In genomic region chr2:25877431-25878360, GRCh38 we compare ENCODE assay signal across 8 cellular contexts. TPM values are rescaled to one million over a fixed set of nuclear protein-coding genes. Genes with fewer than 3 reads are reported as not detected.
DNase-seq lines count a peak whose midpoint lies in the region; ATAC-seq, FAIRE-seq and TF ChIP-seq lines count a peak whose summit lies in the region.

No MANE protein-coding gene starts in this region.

- peak overlapping the region; percentile 97 to 100 (median 99) for H3K4me3 ChIP-seq in HepG2 (replicated peaks in 1 of 3; ENCODE audit: insufficient read depth in 1 of 3, low read depth in 2 of 3, low read length in 3 of 3)

- H3K4me1 Mint-ChIP-seq in activated CD4-positive, alpha-beta T cell treated with anti-CD3 and anti-CD28 coated beads, Interleukin-2, amount 10 ng/mL, durations not matched to agents 7 days and 5 days = peaks cover 39% of the 10 kb centered on the region

- no peak for TF ChIP-seq CTCF in HepG2 (CRISPR knock-in tag; IDR thresholded peaks at IDR 0.05)

- no peak for TF ChIP-seq RAD21 in HepG2 (CRISPR knock-in tag; IDR thresholded peaks at IDR 0.05)

- peak; percentile 66 for ATAC-seq in GM18870 (IDR thresholded peaks at IDR 0.05; ENCODE audit: unreplicated experiment)
- peak; percentile 60 for ATAC-seq in HG03175 (IDR thresholded peaks at IDR 0.05; ENCODE audit: unreplicated experiment)
- ATAC-seq in HepG2 = peak; percentile 64

- H3K9ac ChIP-seq in HepG2 (ENCODE audit: insufficient read depth, low read depth, low read length) = peak overlapping the region; percentile 96

- TF ChIP-seq EP300 in HepG2 (IDR thresholded peaks at IDR 0.05; ENCODE audit: low read depth in 2 of 2, low read length in 2 of 2) = 0 out of 4 replicates have a peak, but pooled peaks of 1 of the 2 experiments have one; percentile 13
- TF ChIP-seq EP300 in HepG2 (CRISPR knock-in tag; IDR thresholded peaks at IDR 0.05; ENCODE audit: borderline replicate concordance) = no peak; the same call in 1 of the 2 replicates

- no peaks in the 10 kb centered on the region; a peak in 1 of 5 replicates for H3K27me3 ChIP-seq in HepG2 (ENCODE audit: control insufficient read depth in 1 of 2, insufficient read depth in 2 of 2, low read length in 2 of 2)

- peak overlapping the region; percentile 97 for H3K4me3 Mint-ChIP-seq in activated CD4-positive, alpha-beta T cell treated with anti-CD3 and anti-CD28 coated beads, Interleukin-2, amount 10 ng/mL, durations not matched to agents 7 days and 5 days

- H3K36me3 Mint-ChIP-seq in activated CD4-positive, alpha-beta T cell treated with anti-CD3 and anti-CD28 coated beads, Interleukin-2, amount 10 ng/mL, durations not matched to agents 7 days and 5 days (ENCODE audit: low read depth) = peaks cover 18% of the 10 kb centered on the region

- H4K20me1 ChIP-seq in HepG2 (ENCODE audit: insufficient read depth, low read length) = peaks cover 18% of the 10 kb centered on the region

- CTCF ChIA-PET in activated CD4-positive, alpha-beta T cell treated with anti-CD3 and anti-CD28 coated beads, Interleukin-2, amount 10 ng/mL, durations not matched to agents 7 days and 5 days (lab: Charles Lee) = interaction anchor here (0.6 to 1.2 kb wide), 6 partner anchors 10 to 893 kb away, joined by 3 to 6 read pairs (median 3); partner anchors contain the start of gene HADHA
- CTCF ChIA-PET in HepG2 (lab: Yijun Ruan, JAX; ENCODE audit: low intra/inter-chr PET ratio, low total read pairs) = no interaction called here

- H3K27me3 Mint-ChIP-seq in activated CD4-positive, alpha-beta T cell treated with anti-CD3 and anti-CD28 coated beads, Interleukin-2, amount 10 ng/mL, durations not matched to agents 7 days and 5 days = no peaks in the 10 kb centered on the region

- H3K4me2 ChIP-seq in HepG2 (ENCODE audit: low read depth, low read length) = peak overlapping the region; percentile 94

- H3K79me2 ChIP-seq in HepG2 (ENCODE audit: insufficient read depth, low read length) = peaks cover 54% of the 10 kb centered on the region

- H3K4me1 ChIP-seq in HepG2 (ENCODE audit: insufficient read depth, low read length) = peaks cover 64% of the 10 kb centered on the region

- peak in 1 of 2 experiments; percentile 80; a peak in 2 of 4 replicates for TF ChIP-seq POLR2A in HepG2 (IDR thresholded peaks at IDR 0.05; ENCODE audit: insufficient read depth in 1 of 2, low read depth in 2 of 2, low read length in 2 of 2)

- peak overlapping the region; percentile 95 for H3K27ac Mint-ChIP-seq in activated CD4-positive, alpha-beta T cell treated with anti-CD3 and anti-CD28 coated beads, Interleukin-2, amount 10 ng/mL, durations not matched to agents 7 days and 5 days

- no peaks in the 10 kb centered on the region for H3K9me3 ChIP-seq in HepG2 (ENCODE audit: low read length)

- peak overlapping the region; percentile 88 for H3K27ac ChIP-seq in HepG2 (ENCODE audit: extremely low read length, insufficient read depth, low read length)

- POLR2A ChIA-PET in activated CD4-positive, alpha-beta T cell treated with anti-CD3 and anti-CD28 coated beads, Interleukin-2, amount 10 ng/mL, durations not matched to agents 7 days and 5 days (lab: Charles Lee) = no interaction called here
- POLR2A ChIA-PET in HepG2 (lab: Yijun Ruan, JAX) = interaction anchor here (0.7 to 2.9 kb wide), 27 partner anchors 8 to 471 kb away, joined by 3 to 45 read pairs (median 5); partner anchors contain the start of genes HADHA, HADHB, RAB10 and SELENOI

- no peaks in the 10 kb centered on the region for H3K9me3 Mint-ChIP-seq in activated CD4-positive, alpha-beta T cell treated with anti-CD3 and anti-CD28 coated beads, Interleukin-2, amount 10 ng/mL, durations not matched to agents 7 days and 5 days

- BruUV-seq in HepG2 (replicated peaks; lab: Mats Ljungman, UMichigan) = TSS peak; percentile 66

- under 1% methylated on average over 51 of the region's 64 CpGs for WGBS in HepG2 (ENCODE audit: low lambda C conversion rate)

- H3K36me3 ChIP-seq in HepG2 (replicated peaks in 1 of 2; ENCODE audit: control insufficient read depth in 1 of 2, insufficient read depth in 2 of 2, low read length in 2 of 2) = peaks cover 6 to 13% of the 10 kb centered on the region in 2 experiments; a peak in 3 of 5 replicates

- DNase-seq in ACHN (peak; percentile 74), NCI-H446 treated with DMSO at 0.1 percent for 48 hours (lab: John Stamatoyannopoulos, UW) (peak; percentile 34), dedifferentiated amniotic fluid mesenchymal stem cell (ENCODE audit: extremely low spot score) (peak; percentile 34), HepG2 (ENCODE audit: low spot score) (peak; percentile 76)
- DNase-seq in activated CD4-positive, alpha-beta T cell treated with anti-CD3 and anti-CD28 coated beads, Interleukin-2, amount 10 ng/mL, durations not matched to agents 7 days and 5 days = peak; percentile 70
- peak; percentile 60 for DNase-seq in stimulated activated CD4-positive, alpha-beta T cell treated with anti-CD3 and anti-CD28 coated beads, Interleukin-4, amount 100 ng/mL, for 24 hours

- in situ Hi-C loops in ACHN (cut with HindIII; ENCODE audit: low pct_ligation_motif_present, low pct_unique_long_range_greater_than_20kb, low sequenced_read_pairs) = no loop called here
- in situ Hi-C loops in HepG2 (cut with HindIII; ENCODE audit: extremely low pct_ligation_motif_present, low pct_unique_long_range_greater_than_20kb) = no loop called here

- FAIRE-seq in HepG2 (lab: Jason Lieb, UNC) = peak; percentile 12

- H2AFZ ChIP-seq in HepG2 (ENCODE audit: low read length) = no peak overlapping the region

- intact Hi-C loops in HepG2 (cut with micrococcal nuclease; ENCODE audit: unreplicated experiment) = no loop called here

TF ChIP-seq in HepG2, 621 proteins besides CTCF, POLR2A, EP300 and RAD21 (continues in another document):
- peak; percentile 28; the same call in 1 of the 2 replicates for TF ChIP-seq DRAP1 (CRISPR knock-in tag; IDR thresholded peaks at IDR 0.05)
- TF ChIP-seq ZNF629 (CRISPR knock-in tag; conservative IDR thresholded peaks at IDR 0.05) = no peak
- no peak for TF ChIP-seq SMARCE1 (IDR thresholded peaks at IDR 0.05; ENCODE audit: borderline replicate concordance)
- no peak for TF ChIP-seq NFE2L1 (CRISPR knock-in tag; IDR thresholded peaks at IDR 0.05; ENCODE audit: borderline replicate concordance)
- TF ChIP-seq PRMT3 (CRISPR knock-in tag; IDR thresholded peaks at IDR 0.05; ENCODE audit: borderline replicate concordance, low read depth) = no peak
- TF ChIP-seq ZBTB38 (CRISPR knock-in tag; IDR thresholded peaks at IDR 0.05) = no peak
- TF ChIP-seq KDM5A (IDR thresholded peaks at IDR 0.05; ENCODE audit: borderline replicate concordance, low read length) = peak; percentile 83
- no peak for TF ChIP-seq KLF12 (CRISPR knock-in tag; IDR thresholded peaks at IDR 0.05; ENCODE audit: borderline replicate concordance)
- no peak for TF ChIP-seq TBX2 (CRISPR knock-in tag; IDR thresholded peaks at IDR 0.05; ENCODE audit: borderline replicate concordance)
- TF ChIP-seq TEAD2 (CRISPR knock-in tag; IDR thresholded peaks at IDR 0.05) = no peak
- no peak for TF ChIP-seq ZNF367 (CRISPR knock-in tag; IDR thresholded peaks at IDR 0.05; ENCODE audit: borderline replicate concordance)
- TF ChIP-seq ARHGAP35 (CRISPR knock-in tag; IDR thresholded peaks at IDR 0.05; ENCODE audit: borderline replicate concordance) = no peak
- TF ChIP-seq FOXO1 (CRISPR knock-in tag; IDR thresholded peaks at IDR 0.05) = peak; percentile 43
- no peak for TF ChIP-seq MAFK (conservative IDR thresholded peaks at IDR 0.05 in 1 of 2, IDR thresholded peaks at IDR 0.05 in 1 of 2; ENCODE audit: low read length in 2 of 2)
- TF ChIP-seq MBD4 (IDR thresholded peaks at IDR 0.05; ENCODE audit: borderline replicate concordance, low read length) = no peak

RNA-seq across cellular contexts. Expression of gene ASXL2, which starts 0.6 kb away (rescaled TPM):
- 10 to 100 TPM; 39.3 to 44.4 TPM for total RNA-seq in activated CD4-positive, alpha-beta T cell treated with anti-CD3 and anti-CD28 coated beads, Interleukin-2, amount 10 ng/mL, durations not matched to agents 7 days and 5 days
- total RNA-seq in HepG2 (2016; rRNA removed; fragmentation: Illumina TruSeq; extraction: Trizol) = 12.1 and 20.6 TPM in 2 replicates
- total RNA-seq in HepG2 (2016; cell fraction: cytosol; rRNA removed; fragmentation: Illumina TruSeq; extraction: Trizol; ENCODE audit: low read depth) = 10.5 and 13.0 TPM in 2 replicates
- total RNA-seq in HepG2 (2016; cell fraction: insoluble cytoplasmic fraction; rRNA removed; fragmentation: Illumina TruSeq; extraction: Trizol) = 11.7 and 17.6 TPM in 2 replicates
- total RNA-seq in HepG2 (2016; cell fraction: membrane; rRNA removed; fragmentation: Illumina TruSeq; extraction: Trizol) = 6.6 and 10.3 TPM in 2 replicates
- total RNA-seq in HepG2 (2016; cell fraction: nucleus; rRNA removed; fragmentation: Illumina TruSeq; extraction: Trizol) = 17.4 and 19.6 TPM in 2 replicates
- 15.3 and 19.2 TPM in 2 replicates for polyA plus RNA-seq in HepG2 (2011; rRNA removed)
- polyA plus RNA-seq in HepG2 (2011; cell fraction: cytosol; rRNA removed) = 9.0 and 11.6 TPM in 2 replicates
- polyA plus RNA-seq in HepG2 (2011; cell fraction: nucleus; rRNA removed) = 13.3 and 14.0 TPM in 2 replicates
- 14.6 and 15.3 TPM in 2 replicates for polyA plus RNA-seq in HepG2 (2012)
- polyA plus RNA-seq in HepG2 (2016; cell fraction: cytosol; fragmentation: Illumina TruSeq; extraction: Trizol; ENCODE audit: low read depth) = 0.40 and 0.42 TPM in 2 replicates
- polyA plus RNA-seq in HepG2 (2016; cell fraction: insoluble cytoplasmic fraction; fragmentation: Illumina TruSeq; extraction: Trizol; ENCODE audit: low read depth) = 12.3 and 15.6 TPM in 2 replicates
- 1.3 and 1.6 TPM in 2 replicates for polyA plus RNA-seq in HepG2 (2016; cell fraction: membrane; fragmentation: Illumina TruSeq; extraction: Trizol; ENCODE audit: low read depth)
- 17.3 and 20.1 TPM in 2 replicates for polyA plus RNA-seq in HepG2 (2016; cell fraction: nucleus; fragmentation: Illumina TruSeq; extraction: Trizol; ENCODE audit: insufficient read depth, low read depth)
- 21.4 and 25.2 TPM in 2 replicates for polyA minus RNA-seq in HepG2 (2011; rRNA and poly(A)+ RNA removed; ENCODE audit: low replicate concordance)
- 22.2 and 26.1 TPM in 2 replicates for polyA minus RNA-seq in HepG2 (2011; cell fraction: cytosol; rRNA and poly(A)+ RNA removed)
- 39.1 and 42.6 TPM in 2 replicates for polyA minus RNA-seq in HepG2 (2011; cell fraction: nucleus; rRNA and poly(A)+ RNA removed)

Comparison
In these comparisons a context has a peak if more than half of its experiments do, and no peak if none do; other contexts are left out.
1. Peak in every context shown above with its lines: DNase-seq, ATAC-seq, H3K4me3 ChIP-seq and H3K27ac ChIP-seq.